Comparison of ENCODE assay signal across 25 cellular contexts in genomic region chr6:3819161-3820110, GRCh38. TPM values are rescaled to one million over a fixed set of nuclear protein-coding genes. Genes with fewer than 3 reads are reported as not detected.
DNase-seq lines count a peak whose midpoint lies in the region; TF ChIP-seq lines count a peak whose summit lies in the region.
"Had no signal": no experiment of that assay in that cellular context is flagged by ENCODE, and none has a peak within 500 bp of the region (broad histone marks: within the 10 kb centered on the region; RNA-seq: fewer than 3 reads in every experiment).

No MANE protein-coding gene starts in this region.

- no peaks in the 10 kb centered on the region for H3K36me3 ChIP-seq in ascending aorta
- H3K36me3 ChIP-seq: SJCRH30 had no signal

- peak overlapping the region; percentile 5 to 42 for H3K27ac ChIP-seq in ascending aorta
- H3K27ac ChIP-seq: KMS-11, SJCRH30 had no signal

- H3K27me3 Mint-ChIP-seq in nephron (ENCODE audit: low read depth), result peaks cover 6% of the 10 kb centered on the region
- no peaks in the 10 kb centered on the region for H3K27me3 Mint-ChIP-seq in type B pancreatic cell
- H3K27me3 Mint-ChIP-seq: activated CD8-positive, alpha-beta T cell treated with anti-CD3 and anti-CD28 coated beads for 36 hours; activated naive CD8-positive, alpha-beta T cell treated with anti-CD3 and anti-CD28 coated beads, Interleukin-2, amount 10 ng/mL, durations not matched to agents 7 days and 5 days had no signal

- H3K4me3 Mint-ChIP-seq in nephron, result no peak overlapping the region
- peak overlapping the region; percentile 65 for H3K4me3 Mint-ChIP-seq in type B pancreatic cell
- H3K4me3 Mint-ChIP-seq: activated CD8-positive, alpha-beta T cell treated with anti-CD3 and anti-CD28 coated beads for 36 hours; activated naive CD8-positive, alpha-beta T cell treated with anti-CD3 and anti-CD28 coated beads, Interleukin-2, amount 10 ng/mL, durations not matched to agents 7 days and 5 days; CD14-positive monocyte; naive thymus-derived CD4-positive, alpha-beta T cell had no signal

- H3K9me3 Mint-ChIP-seq in nephron, result no peaks in the 10 kb centered on the region
- H3K9me3 Mint-ChIP-seq in type B pancreatic cell, result no peaks in the 10 kb centered on the region
- H3K9me3 Mint-ChIP-seq: activated CD8-positive, alpha-beta T cell treated with anti-CD3 and anti-CD28 coated beads for 36 hours; activated naive CD8-positive, alpha-beta T cell treated with anti-CD3 and anti-CD28 coated beads, Interleukin-2, amount 10 ng/mL, durations not matched to agents 7 days and 5 days; CD14-positive monocyte had no signal

- H3K4me3 ChIP-seq in ascending aorta, result no peak overlapping the region
- H3K4me3 ChIP-seq: SJCRH30 had no signal

- no peaks in the 10 kb centered on the region for H3K27me3 ChIP-seq in ascending aorta
- H3K27me3 ChIP-seq: SJCRH30 had no signal

- H3K4me1 Mint-ChIP-seq in nephron, result peaks cover 35% of the 10 kb centered on the region
- peaks cover 23% of the 10 kb centered on the region for H3K4me1 Mint-ChIP-seq in type B pancreatic cell (ENCODE audit: unreplicated experiment)
- H3K4me1 Mint-ChIP-seq: activated naive CD8-positive, alpha-beta T cell treated with anti-CD3 and anti-CD28 coated beads, Interleukin-2, amount 10 ng/mL, durations not matched to agents 7 days and 5 days; CD14-positive monocyte; naive thymus-derived CD4-positive, alpha-beta T cell had no signal

- H3K27ac Mint-ChIP-seq in nephron (peak overlapping the region in 2 of 3 experiments; percentile 9 to 21), type B pancreatic cell (peak overlapping the region; percentile 99)
- H3K27ac Mint-ChIP-seq: activated CD8-positive, alpha-beta T cell treated with anti-CD3 and anti-CD28 coated beads for 36 hours; activated naive CD8-positive, alpha-beta T cell treated with anti-CD3 and anti-CD28 coated beads, Interleukin-2, amount 10 ng/mL, durations not matched to agents 7 days and 5 days; CD14-positive monocyte; naive thymus-derived CD4-positive, alpha-beta T cell had no signal

- H3K4me1 ChIP-seq in ascending aorta, result peaks cover 3 to 30% of the 10 kb centered on the region in 2 donors

- no peaks in the 10 kb centered on the region for H3K9me3 ChIP-seq in ascending aorta
- H3K9me3 ChIP-seq: SJCRH30 had no signal

- H3K36me3 Mint-ChIP-seq in nephron (ENCODE audit: low read depth) (no peaks in the 10 kb centered on the region), type B pancreatic cell (no peaks in the 10 kb centered on the region)
- H3K36me3 Mint-ChIP-seq: activated naive CD8-positive, alpha-beta T cell treated with anti-CD3 and anti-CD28 coated beads, Interleukin-2, amount 10 ng/mL, durations not matched to agents 7 days and 5 days; CD14-positive monocyte; naive thymus-derived CD4-positive, alpha-beta T cell had no signal

- TF ChIP-seq CTCF in ascending aorta (IDR thresholded peaks at IDR 0.05), result no peak
- TF ChIP-seq CTCF in nephron (IDR thresholded peaks at IDR 0.05; ENCODE audit: unreplicated experiment in 3 of 3), result no peak
- no peak for TF ChIP-seq CTCF in type B pancreatic cell (conservative IDR thresholded peaks at IDR 0.05)

- no peak for DNase-seq in ascending aorta (ENCODE audit: low spot score in 2 of 2)
- DNase-seq in fibroblast of gingiva (ENCODE audit: low read depth), result peak; percentile 42
- no peak for DNase-seq in type B pancreatic cell (ENCODE audit: extremely low spot score, unreplicated experiment)
- DNase-seq in activated effector memory CD4-positive, alpha-beta T cell treated with anti-CD3 and anti-CD28 coated beads, Interleukin-2, amount 50 U/mL, for 16 hours, result no peak
- no peak for DNase-seq in activated T-cell treated with anti-CD3 and anti-CD28 coated beads for 4 hours
- no peak for DNase-seq in NCI-H2107 (lab: John Stamatoyannopoulos, UW)
- DNase-seq: activated CD8-positive, alpha-beta T cell treated with anti-CD3 and anti-CD28 coated beads for 36 hours; activated gamma-delta T cell; activated naive CD8-positive, alpha-beta T cell treated with anti-CD3 and anti-CD28 coated beads, Interleukin-2, amount 10 ng/mL, durations not matched to agents 7 days and 5 days; Calu3; cerebellar nuclear complex; DND-41; foreskin melanocyte; mesendoderm; MM.1S; naive thymus-derived CD4-positive, alpha-beta T cell; NCI-H2029; NCI-H226; NCI-H69; SJCRH30; stimulated activated CD4-positive, alpha-beta T cell treated with anti-CD3 and anti-CD28 coated beads, Interleukin-2, amount 100 ng/mL, for 24 hours; substantia nigra had no signal

- intact Hi-C loops in ascending aorta (cut with DNase I), result no loop called here

RNA-seq across cellular contexts. Expression of gene FAM50B, which starts 29.7 kb away (rescaled TPM):
- total RNA-seq in ascending aorta (8.1 TPM), type B pancreatic cell (ENCODE audit: low replicate concordance) (1.8 and 7.3 TPM in 2 replicates)
